In genomic region chr2:177724398-177725287, GRCh38 we compare ENCODE assay signal across 7 cellular contexts.
DNase-seq lines count a peak whose midpoint lies in the region; ATAC-seq and TF ChIP-seq lines count a peak whose summit lies in the region.

No MANE protein-coding gene starts in this region.

- H3K27ac ChIP-seq in neutrophil: no peak overlapping the region
- H3K27ac ChIP-seq in vagina: no peak overlapping the region

- CTCF ChIA-PET in GM10248 (lab: Yijun Ruan, JAX): interaction anchor here (0.7 to 6.6 kb wide), 36 partner anchors 8 to 838 kb away, joined by 3 to 56 read pairs (median 4); no protein-coding TSS in a partner anchor

- H3K9me3 ChIP-seq in neutrophil (no peaks in the 10 kb centered on the region), vagina (no peaks in the 10 kb centered on the region)

- ATAC-seq in HG03175 (IDR thresholded peaks at IDR 0.05; ENCODE audit: unreplicated experiment): peak; percentile 64

- no peak overlapping the region for H3K4me3 ChIP-seq in fibroblast of the aortic adventitia (ENCODE audit: low read depth, low read length)
- H3K4me3 ChIP-seq in neutrophil (ENCODE audit: low read depth in 1 of 2, low read length in 1 of 2): no peak overlapping the region
- no peak overlapping the region for H3K4me3 ChIP-seq in vagina

- H3K36me3 ChIP-seq in neutrophil (no peaks in the 10 kb centered on the region), vagina (no peaks in the 10 kb centered on the region)

- H3K27me3 ChIP-seq in neutrophil (no peaks in the 10 kb centered on the region), vagina (no peaks in the 10 kb centered on the region)

- DNase-seq in GM10248 (ENCODE audit: extremely low spot score) (peak; percentile 50), NCI-H774 (lab: John Stamatoyannopoulos, UW) (peak; percentile 58), activated T-cell treated with anti-CD3 and anti-CD28 coated beads for 1 hour (ENCODE audit: low read depth) (peak; percentile 23), fibroblast of the aortic adventitia (ENCODE audit: low read depth) (peak; percentile 68), vagina (ENCODE audit: extremely low spot score in 2 of 2) (no peak)

- intact Hi-C loops in vagina (cut with DNase I): loop anchor here (10.0 kb wide), 1 partner anchor 390 kb away; no protein-coding TSS in a partner anchor

- peak; percentile 93 for TF ChIP-seq CTCF in GM10248 (IDR thresholded peaks at IDR 0.05; ENCODE audit: control extremely low read depth, extremely low read depth, low read depth, missing control alignments)
- peak; percentile 92 for TF ChIP-seq CTCF in fibroblast of the aortic adventitia (IDR thresholded peaks at IDR 0.05; ENCODE audit: insufficient read depth, low read length)
- TF ChIP-seq CTCF in neutrophil (IDR thresholded peaks at IDR 0.05): peak; percentile 42
- TF ChIP-seq CTCF in vagina (IDR thresholded peaks at IDR 0.05): peak; percentile 42 to 78 (median 69)

- H3K4me1 ChIP-seq in neutrophil (ENCODE audit: control insufficient read depth in 1 of 2, insufficient read depth in 1 of 2, low read depth in 1 of 2, low read length in 1 of 2) (no peaks in the 10 kb centered on the region), vagina (no peaks in the 10 kb centered on the region)

- TF ChIP-seq POLR2A in vagina (IDR thresholded peaks at IDR 0.05): no peak

- POLR2A ChIA-PET in GM10248 (lab: Yijun Ruan, JAX): interaction anchor here (0.5 kb wide), 1 partner anchor 466 kb away, joined by 3 read pairs; no protein-coding TSS in a partner anchor

Comparison
In these comparisons a context has a peak if more than half of its experiments do, and no peak if none do; other contexts are left out.
1. DNase-seq: peak in GM10248 (single experiment), NCI-H774 (single experiment), activated T-cell treated with anti-CD3 and anti-CD28 coated beads for 1 hour (single experiment) and fibroblast of the aortic adventitia (single experiment); none in vagina (0 of 2).
2. CTCF ChIP-seq: peak in every context shown above with its lines; median percentile 93 in GM10248; 92 in fibroblast of the aortic adventitia; 69 in vagina; 42 in neutrophil.